1 cellular context compared by ENCODE assay signal in genomic region chr11:57605031-57605430, GRCh38. TPM values are rescaled to one million over a fixed set of nuclear protein-coding genes. Genes with fewer than 3 reads are reported as not detected.
"Had no signal": no experiment of that assay in that cellular context is flagged by ENCODE, and none has a peak within 500 bp of the region (broad histone marks: within the 10 kb centered on the region; RNA-seq: fewer than 3 reads in every experiment).

No MANE protein-coding gene starts in this region.

RNA-seq across cellular contexts. Expression of gene YPEL4, which starts 44.7 kb away (rescaled TPM):
- total RNA-seq: kidney epithelial cell had no signal
